In the genomic region with DNA sequence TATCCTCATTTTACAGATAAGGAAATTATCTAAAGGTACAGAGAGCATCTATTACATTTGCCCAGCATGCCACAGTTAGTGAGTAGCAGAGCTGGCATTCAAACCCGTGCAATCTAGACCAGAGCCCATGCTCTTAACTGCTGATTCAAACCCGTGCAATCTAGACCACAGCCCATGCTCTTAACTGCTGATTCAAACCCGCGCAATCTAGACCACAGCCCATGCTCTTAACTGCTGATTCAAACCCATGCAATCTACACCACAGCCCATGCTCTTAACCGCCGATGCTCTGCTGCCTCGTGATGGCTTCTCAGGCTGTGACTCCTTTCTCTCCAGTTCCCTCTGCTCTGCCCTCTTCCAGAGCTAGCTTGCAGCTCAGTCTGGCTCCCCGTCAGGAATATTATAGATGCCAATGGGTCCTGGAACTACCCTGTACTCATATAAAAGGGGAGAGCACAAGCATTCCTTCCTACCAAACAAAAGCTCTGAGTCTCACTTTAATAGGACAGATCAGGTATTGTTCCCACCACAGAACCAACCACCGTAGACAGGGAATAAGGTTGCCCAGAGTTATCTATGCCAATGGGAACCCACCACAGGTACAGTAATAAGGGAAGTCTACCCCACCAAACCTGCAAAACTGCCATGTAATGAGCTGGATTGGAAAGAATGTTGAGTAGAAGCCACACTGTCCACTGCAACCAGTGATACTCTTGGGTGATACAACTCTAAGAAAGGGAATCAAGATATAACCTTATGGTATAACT, we compare ENCODE assay signal across 9 cellular contexts.
DNase-seq lines count a peak whose midpoint lies in the region; ATAC-seq and TF ChIP-seq lines count a peak whose summit lies in the region.
"Had no signal": no experiment of that assay in that cellular context is flagged by ENCODE, and none has a peak within 500 bp of the region (broad histone marks: within the 10 kb centered on the region; RNA-seq: fewer than 3 reads in every experiment).

No MANE protein-coding gene starts in this region.

- H3K79me2 ChIP-seq in OCI-LY7 (ENCODE audit: insufficient read depth, low read depth, low read length), result no peaks in the 10 kb centered on the region

- CTCF ChIA-PET in Caco-2 (lab: Charles Lee), result interaction anchor here (0.5 kb wide), 1 partner anchor 49 kb away, joined by 3 read pairs; no protein-coding TSS in a partner anchor
- CTCF ChIA-PET in OCI-LY7 (lab: Charles Lee; ENCODE audit: unreplicated experiment), result no interaction called here

- POLR2A ChIA-PET in Caco-2 (lab: Charles Lee) (no interaction called here), OCI-LY7 (lab: Charles Lee) (no interaction called here)

- no peaks in the 10 kb centered on the region for H4K20me1 ChIP-seq in OCI-LY7 (ENCODE audit: insufficient read depth, low read length)

- peak overlapping the region; percentile 9 for H3K27ac Mint-ChIP-seq in Caco-2 (ENCODE audit: unreplicated experiment)

- H3K27me3 Mint-ChIP-seq in Caco-2 (ENCODE audit: insufficient read depth, unreplicated experiment), result no peaks in the 10 kb centered on the region

- H3K4me1 ChIP-seq in Caco-2 (peaks cover 18% of the 10 kb centered on the region), left lung (no peaks in the 10 kb centered on the region), OCI-LY7 (ENCODE audit: insufficient read depth, low read length, poor library complexity, severe bottlenecking) (no peaks in the 10 kb centered on the region)

- H3K36me3 Mint-ChIP-seq in Caco-2 (ENCODE audit: insufficient read depth, unreplicated experiment), result no peaks in the 10 kb centered on the region

- no TSS peak for BruUV-seq in Caco-2 (replicated peaks; lab: Mats Ljungman, UMichigan)
- BruUV-seq in OCI-LY7 (replicated peaks; lab: Mats Ljungman, UMichigan), result no TSS peak

- peaks cover 15% of the 10 kb centered on the region for H3K9me3 Mint-ChIP-seq in Caco-2 (ENCODE audit: unreplicated experiment)

- H3K9me2 ChIP-seq in OCI-LY7 (ENCODE audit: insufficient read depth, low read length), result no peaks in the 10 kb centered on the region

- H3K36me3 ChIP-seq in Caco-2 (ENCODE audit: control insufficient read depth, insufficient read depth, low read length) (no peaks in the 10 kb centered on the region), left lung (no peaks in the 10 kb centered on the region), OCI-LY7 (ENCODE audit: insufficient read depth, low read length) (no peaks in the 10 kb centered on the region)

- H3K4me3 Mint-ChIP-seq in Caco-2 (ENCODE audit: unreplicated experiment), result no peak overlapping the region

- TF ChIP-seq CTCF in Caco-2 (IDR thresholded peaks at IDR 0.05; ENCODE audit: insufficient read depth in 1 of 2, low read depth in 1 of 2, low read length in 1 of 2, severe bottlenecking in 1 of 2, unreplicated experiment in 1 of 2) (no peak), left lung (IDR thresholded peaks at IDR 0.05) (no peak), OCI-LY7 (conservative IDR thresholded peaks at IDR 0.05; ENCODE audit: low read length) (no peak)

- H3K4me3 ChIP-seq in Caco-2 (ENCODE audit: low read depth, low read length) (no peak overlapping the region), left lung (no peak overlapping the region), OCI-LY7 (ENCODE audit: low read depth, low read length, poor library complexity, severe bottlenecking) (no peak overlapping the region)

- intact Hi-C loops in Caco-2 (cut with micrococcal nuclease; ENCODE audit: unreplicated experiment), result no loop called here
- intact Hi-C loops in left lung (cut with DNase I), result no loop called here
- intact Hi-C loops in OCI-LY7 (cut with micrococcal nuclease; ENCODE audit: unreplicated experiment), result no loop called here

- no peak overlapping the region for H2AFZ ChIP-seq in OCI-LY7 (ENCODE audit: low read length)

- ATAC-seq in left lung (peak; percentile 44), GM19463 (IDR thresholded peaks at IDR 0.05; ENCODE audit: unreplicated experiment) (no peak)

- H3K9me3 ChIP-seq in Caco-2 (no peaks in the 10 kb centered on the region; the same call in 1 of the 2 replicates), left lung (no peaks in the 10 kb centered on the region), OCI-LY7 (ENCODE audit: low read length) (peaks cover under 1% of the 10 kb centered on the region; the same call in 1 of the 2 replicates)

- no peak for DNase-seq in Caco-2
- peak; percentile 99 for DNase-seq in HS-5 (ENCODE audit: low read depth)
- DNase-seq in activated CD8-positive, alpha-beta memory T cell treated with anti-CD3 and anti-CD28 coated beads, Interleukin-2, amount 50 U/mL, for 48 hours, result peak; percentile 68
- DNase-seq in left lung, result no peak
- DNase-seq in HuH-7 (ENCODE audit: low spot score), result no peak
- no peak for DNase-seq in OCI-LY7 (ENCODE audit: low spot score)
- no peak for DNase-seq in NCI-H2171 treated with DMSO at 0.1 percent for 48 hours (lab: John Stamatoyannopoulos, UW)
- DNase-seq: activated CD4-positive, CD25-positive, alpha-beta regulatory T cell had no signal

- H3K4me2 ChIP-seq in OCI-LY7 (ENCODE audit: low read length), result no peak overlapping the region

- H3K27me3 ChIP-seq in Caco-2 (replicated peaks; ENCODE audit: control insufficient read depth, insufficient read depth, low read length) (no peaks in the 10 kb centered on the region), left lung (no peaks in the 10 kb centered on the region)

- H3K4me1 Mint-ChIP-seq in Caco-2 (ENCODE audit: low read depth, unreplicated experiment), result peaks cover 23% of the 10 kb centered on the region

- H3K27ac ChIP-seq in left lung (no peak overlapping the region), OCI-LY7 (ENCODE audit: low read depth, low read length, poor library complexity, severe bottlenecking) (no peak overlapping the region)

Comparison
In these comparisons a context has a peak if more than half of its experiments do, and no peak if none do; other contexts are left out.
1. DNase-seq: peak in HS-5 (single experiment) and activated CD8-positive, alpha-beta memory T cell treated with anti-CD3 and anti-CD28 coated beads, Interleukin-2, amount 50 U/mL, for 48 hours (single experiment); none in Caco-2 (0 of 2), left lung (0 of 2), HuH-7 (single experiment), OCI-LY7 (single experiment) and NCI-H2171 treated with DMSO at 0.1 percent for 48 hours (single experiment).